In genomic region chr4:81136161-81136910, GRCh38 we compare ENCODE assay signal across 18 cellular contexts.
A peak's percentile ranks its signal among the peaks of the same experiment; 100 is the strongest.
DNase-seq lines count a peak whose midpoint lies in the region; ATAC-seq and TF ChIP-seq lines count a peak whose summit lies in the region.
"Had no signal": no experiment of that assay in that cellular context is flagged by ENCODE, and none has a peak within 500 bp of the region (broad histone marks: within the 10 kb centered on the region; RNA-seq: fewer than 3 reads in every experiment).

No MANE protein-coding gene starts in this region.

- H3K36me3 Mint-ChIP-seq in H9 (ENCODE audit: insufficient read depth in 1 of 3, low read depth in 3 of 3), result no peaks in the 10 kb centered on the region
- H3K36me3 Mint-ChIP-seq in activated naive CD4-positive, alpha-beta T cell treated with anti-CD3 and anti-CD28 coated beads for 36 hours (ENCODE audit: low read depth), result no peaks in the 10 kb centered on the region
- H3K36me3 Mint-ChIP-seq: activated naive CD8-positive, alpha-beta T cell treated with anti-CD3 and anti-CD28 coated beads, Interleukin-2, amount 10 ng/mL, durations not matched to agents 7 days and 5 days; T-cell had no signal

- no peak for TF ChIP-seq POLR2A in erythroblast (IDR thresholded peaks at IDR 0.05; ENCODE audit: low read length)

- no peak overlapping the region for H4K91ac ChIP-seq in H9 (ENCODE audit: insufficient read length, low read depth, low read length)

- peak; percentile 50 for DNase-seq in AG04449 (ENCODE audit: low read depth, low spot score)
- DNase-seq in H9, result no peak
- DNase-seq in amniotic stem cell (lab: John Stamatoyannopoulos, UW), result peak; percentile 15
- peak in 1 of 3 donors; percentile 20 for DNase-seq in right cardiac atrium
- DNase-seq in activated naive CD4-positive, alpha-beta T cell treated with anti-CD3 and anti-CD28 coated beads for 36 hours, result no peak
- DNase-seq in SJCRH30, result no peak
- no peak for DNase-seq in GM19238 (ENCODE audit: insufficient read length, low spot score)
- DNase-seq in erythroblast (lab: John Stamatoyannopoulos, UW), result no peak
- DNase-seq: activated CD8-positive, alpha-beta memory T cell treated with anti-CD3 and anti-CD28 coated beads, Interleukin-2, amount 50 U/mL, for 4 hours; activated naive CD8-positive, alpha-beta T cell treated with anti-CD3 and anti-CD28 coated beads, Interleukin-2, amount 10 ng/mL, durations not matched to agents 7 days and 5 days; AML-193; DMS53; mucosa of descending colon; NCI-H2081 treated with DMSO at 0.1 percent for 48 hours; stimulated activated CD4-positive, alpha-beta T cell treated with anti-CD3 and anti-CD28 coated beads, Interleukin-2, amount 100 ng/mL, for 24 hours; T-cell; upper lobe of left lung had no signal

- H3K9me3 ChIP-seq in H9 (ENCODE audit: control insufficient read depth, low read depth, low read length), result no peaks in the 10 kb centered on the region
- no peaks in the 10 kb centered on the region for H3K9me3 ChIP-seq in right cardiac atrium (ENCODE audit: control insufficient read depth, low read length)
- H3K9me3 ChIP-seq in SJCRH30 (replicated peaks), result no peaks in the 10 kb centered on the region
- H3K9me3 ChIP-seq: mucosa of descending colon, upper lobe of left lung had no signal

- no peak overlapping the region for H2AFZ ChIP-seq in H9 (ENCODE audit: low read length)

- no peak overlapping the region for H3K4me3 Mint-ChIP-seq in H9
- H3K4me3 Mint-ChIP-seq in activated naive CD4-positive, alpha-beta T cell treated with anti-CD3 and anti-CD28 coated beads for 36 hours, result no peak overlapping the region
- H3K4me3 Mint-ChIP-seq: activated naive CD8-positive, alpha-beta T cell treated with anti-CD3 and anti-CD28 coated beads, Interleukin-2, amount 10 ng/mL, durations not matched to agents 7 days and 5 days; T-cell had no signal

- H4K8ac ChIP-seq in H9 (replicated peaks; ENCODE audit: insufficient read length, low read depth, low read length), result no peak overlapping the region

- peak overlapping the region in 2 of 3 experiments; percentile 0 to 1; a peak in 2 of 7 replicates for H3K27ac Mint-ChIP-seq in H9
- no peak overlapping the region for H3K27ac Mint-ChIP-seq in activated naive CD4-positive, alpha-beta T cell treated with anti-CD3 and anti-CD28 coated beads for 36 hours
- H3K27ac Mint-ChIP-seq: activated naive CD8-positive, alpha-beta T cell treated with anti-CD3 and anti-CD28 coated beads, Interleukin-2, amount 10 ng/mL, durations not matched to agents 7 days and 5 days; progenitor cell of endocrine pancreas; T-cell had no signal

- H2BK15ac ChIP-seq in H9 (ENCODE audit: low read depth, low read length), result no peak overlapping the region

- H3K4me2 ChIP-seq in H9 (ENCODE audit: insufficient read depth, insufficient read length, low read length), result no peak overlapping the region

- no peak overlapping the region for H3T11ph ChIP-seq in H9 (ENCODE audit: low read length)

- WGBS in H9 (ENCODE audit: extremely low coverage, insufficient read length, low lambda C conversion rate), result no CpG with 5 or more reads among the region's 8 CpGs
- WGBS in right cardiac atrium, result 61% methylated on average over 8 of the region's 8 CpGs

- CTCF ChIA-PET in AG04449 (lab: Yijun Ruan, JAX), result no interaction called here
- CTCF ChIA-PET in activated naive CD4-positive, alpha-beta T cell treated with anti-CD3 and anti-CD28 coated beads for 36 hours (lab: Charles Lee), result no interaction called here

- H2BK20ac ChIP-seq in H9 (ENCODE audit: low read depth, low read length, poor library complexity, severe bottlenecking), result no peak overlapping the region

- no peak overlapping the region for H4K5ac ChIP-seq in H9 (ENCODE audit: insufficient read length, low read depth, low read length)

- no peaks in the 10 kb centered on the region for H3K9me3 Mint-ChIP-seq in H9
- H3K9me3 Mint-ChIP-seq in activated naive CD4-positive, alpha-beta T cell treated with anti-CD3 and anti-CD28 coated beads for 36 hours, result no peaks in the 10 kb centered on the region
- H3K9me3 Mint-ChIP-seq: activated naive CD8-positive, alpha-beta T cell treated with anti-CD3 and anti-CD28 coated beads, Interleukin-2, amount 10 ng/mL, durations not matched to agents 7 days and 5 days; T-cell had no signal

- H2BK120ac ChIP-seq in H9 (ENCODE audit: low read depth, low read length, poor library complexity, severe bottlenecking), result no peak overlapping the region

- no peaks in the 10 kb centered on the region for H3K23me2 ChIP-seq in H9 (ENCODE audit: insufficient read length, low read depth, low read length, poor library complexity, severe bottlenecking)

- no peak for TF ChIP-seq CTCF in AG04449 (IDR thresholded peaks at IDR 0.05; ENCODE audit: insufficient read depth, low read length, missing control alignments)
- TF ChIP-seq CTCF in H9 (conservative IDR thresholded peaks at IDR 0.05), result no peak

- H2BK12ac ChIP-seq in H9 (ENCODE audit: insufficient read length, low read depth, low read length), result no peak overlapping the region

- no peak overlapping the region for H3K9ac ChIP-seq in H9 (ENCODE audit: extremely low read depth, insufficient read length, low read length)

- H2AK5ac ChIP-seq in H9 (ENCODE audit: insufficient read length, low read length), result no peak overlapping the region

- ATAC-seq in right cardiac atrium, result peak; percentile 61 to 68
- ATAC-seq: mucosa of descending colon, T-cell had no signal

- no peaks in the 10 kb centered on the region for H3K27me3 Mint-ChIP-seq in H9 (ENCODE audit: low read depth)
- peaks cover 4% of the 10 kb centered on the region for H3K27me3 Mint-ChIP-seq in activated naive CD4-positive, alpha-beta T cell treated with anti-CD3 and anti-CD28 coated beads for 36 hours (ENCODE audit: low read depth)
- H3K27me3 Mint-ChIP-seq: progenitor cell of endocrine pancreas, T-cell had no signal

- peaks cover 14 to 15% of the 10 kb centered on the region in 2 experiments for H3K4me1 Mint-ChIP-seq in H9
- no peaks in the 10 kb centered on the region for H3K4me1 Mint-ChIP-seq in activated naive CD4-positive, alpha-beta T cell treated with anti-CD3 and anti-CD28 coated beads for 36 hours (ENCODE audit: low read depth)
- H3K4me1 Mint-ChIP-seq: activated naive CD8-positive, alpha-beta T cell treated with anti-CD3 and anti-CD28 coated beads, Interleukin-2, amount 10 ng/mL, durations not matched to agents 7 days and 5 days; T-cell had no signal

- H3K56ac ChIP-seq in H9 (ENCODE audit: insufficient read length, low read depth, low read length), result no peak overlapping the region

- no peaks in the 10 kb centered on the region for H3K36me3 ChIP-seq in SJCRH30
- H3K36me3 ChIP-seq: upper lobe of left lung had no signal

- POLR2A ChIA-PET in AG04449 (lab: Yijun Ruan, JAX), result no interaction called here

- H4K20me1 ChIP-seq in H9 (ENCODE audit: control insufficient read depth, insufficient read depth, insufficient read length), result no peaks in the 10 kb centered on the region

- H3K27me3 ChIP-seq in H9 (ENCODE audit: insufficient read depth, low read length) (no peaks in the 10 kb centered on the region), right cardiac atrium (ENCODE audit: control insufficient read depth, insufficient read depth) (no peaks in the 10 kb centered on the region), SJCRH30 (no peaks in the 10 kb centered on the region; the same call in 1 of the 2 replicates)
- H3K27me3 ChIP-seq: upper lobe of left lung had no signal

- H3K4ac ChIP-seq in H9 (ENCODE audit: low read depth, low read length), result no peak overlapping the region

- H3K79me1 ChIP-seq in H9 (ENCODE audit: insufficient read depth, low read depth, low read length, poor library complexity, severe bottlenecking), result no peaks in the 10 kb centered on the region

- H3K14ac ChIP-seq in H9 (ENCODE audit: insufficient read depth, low read length), result no peak overlapping the region

- H3K23ac ChIP-seq in H9 (ENCODE audit: insufficient read length, low read depth, low read length), result no peak overlapping the region

- H2BK5ac ChIP-seq in H9 (ENCODE audit: insufficient read length, low read length), result no peak overlapping the region

- H3K4me3 ChIP-seq in AG04449 (ENCODE audit: low read depth, low read length) (no peak overlapping the region), right cardiac atrium (ENCODE audit: low read length) (no peak overlapping the region), SJCRH30 (no peak overlapping the region)
- H3K4me3 ChIP-seq: mucosa of descending colon, upper lobe of left lung had no signal

- intact Hi-C loops in right cardiac atrium (cut with DNase I), result no loop called here
- intact Hi-C loops in activated naive CD4-positive, alpha-beta T cell treated with anti-CD3 and anti-CD28 coated beads for 36 hours (cut with micrococcal nuclease), result no loop called here

- H3K18ac ChIP-seq in H9 (ENCODE audit: insufficient read length, low read depth, low read length), result no peak overlapping the region

- H3K27ac ChIP-seq in H9 (ENCODE audit: insufficient read length, low read depth, low read length) (no peak overlapping the region), right cardiac atrium (ENCODE audit: low read length) (no peak overlapping the region), SJCRH30 (no peak overlapping the region)
- H3K27ac ChIP-seq: upper lobe of left lung had no signal

- no peaks in the 10 kb centered on the region for H3K79me2 ChIP-seq in H9 (ENCODE audit: insufficient read depth, low read length)

- H3K4me1 ChIP-seq in H9 (ENCODE audit: insufficient read depth, low read length), result peaks cover 5% of the 10 kb centered on the region; the same call in 1 of the 2 replicates
- no peaks in the 10 kb centered on the region for H3K4me1 ChIP-seq in right cardiac atrium (ENCODE audit: control insufficient read depth, insufficient read depth, low read length)
- H3K4me1 ChIP-seq in SJCRH30, result no peaks in the 10 kb centered on the region
- H3K4me1 ChIP-seq: upper lobe of left lung had no signal

Comparison
In these comparisons a context has a peak if more than half of its experiments do, and no peak if none do; other contexts are left out.
1. DNase-seq: peak in AG04449 (single experiment) and amniotic stem cell (single experiment); none in H9 (single experiment), activated naive CD4-positive, alpha-beta T cell treated with anti-CD3 and anti-CD28 coated beads for 36 hours (single experiment), SJCRH30 (0 of 2), GM19238 (single experiment) and erythroblast (0 of 2).